Comparison of ENCODE assay signal across 8 cellular contexts in the genomic region with DNA sequence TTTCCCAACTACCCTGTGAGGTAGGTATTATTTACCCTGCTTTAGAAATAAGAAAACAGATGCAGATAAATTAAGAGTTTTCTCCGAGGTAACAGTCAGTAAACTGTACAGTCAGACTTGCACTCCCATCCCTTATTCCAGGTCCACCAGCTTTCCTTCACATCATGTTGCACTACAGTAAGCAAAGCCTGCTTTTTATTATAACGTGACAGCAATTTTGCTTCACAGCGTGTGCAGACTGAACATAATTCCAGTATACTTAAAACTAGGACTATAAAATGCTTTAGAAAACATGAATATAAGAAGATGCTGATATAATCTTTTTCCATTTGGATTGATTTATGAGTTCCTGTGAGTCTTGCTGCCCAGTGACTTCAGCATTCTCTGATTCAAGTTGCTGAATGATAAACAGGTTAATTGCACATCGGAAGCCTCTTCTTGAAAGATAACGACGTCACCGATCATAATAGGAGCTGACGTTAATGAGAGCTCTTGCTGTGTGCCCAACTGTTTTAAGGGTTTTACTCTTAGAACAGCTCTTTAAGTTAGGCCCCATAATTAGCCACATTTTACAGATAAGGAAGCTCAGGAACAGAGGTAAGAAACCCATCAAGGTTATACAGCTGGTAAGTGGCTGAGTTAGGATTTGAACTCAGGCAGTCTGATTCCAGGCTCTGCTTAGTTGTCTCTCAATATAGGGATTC. TPM values are rescaled to one million over a fixed set of nuclear protein-coding genes. Genes with fewer than 3 reads are reported as not detected.
A peak's percentile ranks its signal among the peaks of the same experiment; 100 is the strongest.
DNase-seq lines count a peak whose midpoint lies in the region; ATAC-seq and TF ChIP-seq lines count a peak whose summit lies in the region.

No MANE protein-coding gene starts in this region.

- peak overlapping the region; percentile 95 for H3K9ac ChIP-seq in iPS-15b (ENCODE audit: low read depth, low read length)

- H3K4me3 ChIP-seq in BJ (ENCODE audit: low read depth, low read length), result peak overlapping the region; percentile 79
- H3K4me3 ChIP-seq in iPS-15b (ENCODE audit: low read depth, low read length), result peak overlapping the region; percentile 83
- H3K4me3 ChIP-seq in stomach, result peak overlapping the region; percentile 70 to 88 (median 77)

- WGBS in stomach, 5 donors, result 13 to 21% (median 15%) methylated on average over 8 of the region's 8 CpGs

- no peaks in the 10 kb centered on the region for H3K27me3 ChIP-seq in BJ (ENCODE audit: control insufficient read depth, insufficient read depth, low read length)
- no peaks in the 10 kb centered on the region for H3K27me3 ChIP-seq in iPS-15b (ENCODE audit: control insufficient read depth, insufficient read depth, low read length)
- H3K27me3 ChIP-seq in stomach, result no peaks in the 10 kb centered on the region

- POLR2A ChIA-PET in BJ (lab: Charles Lee) (interaction anchor here (1.1 kb wide), 1 partner anchor 20 kb away, joined by 3 read pairs; a partner anchor contains a TSS), HEK293T (lab: Yijun Ruan, JAX) (interaction anchor here (0.7 to 3.8 kb wide), 7 partner anchors 9 to 392 kb away, joined by 3 to 21 read pairs (median 4); a partner anchor contains a TSS)
- POLR2A ChIA-PET in activated CD4-positive, alpha-beta memory T cell treated with anti-CD3 and anti-CD28 coated beads, Interleukin-2, amount 10 ng/mL, durations not matched to agents 7 days and 5 days (lab: Charles Lee), result interaction anchor here (0.6 to 5.2 kb wide), 24 partner anchors 8 to 262 kb away, joined by 3 to 33 read pairs (median 6); a partner anchor contains a TSS

- H3K9me3 Mint-ChIP-seq in activated CD4-positive, alpha-beta memory T cell treated with anti-CD3 and anti-CD28 coated beads, Interleukin-2, amount 10 ng/mL, durations not matched to agents 7 days and 5 days, result no peaks in the 10 kb centered on the region

- CTCF ChIA-PET in BJ (lab: Yijun Ruan, JAX), result interaction anchor here (0.7 to 2.7 kb wide), 10 partner anchors 9 to 160 kb away, joined by 3 to 11 read pairs (median 4); a partner anchor contains a TSS
- CTCF ChIA-PET in HEK293T (lab: Yijun Ruan, JAX), result interaction anchor here (1.1 to 1.3 kb wide), 3 partner anchors 15 to 108 kb away, joined by 3 read pairs; no protein-coding TSS in a partner anchor
- CTCF ChIA-PET in activated CD4-positive, alpha-beta memory T cell treated with anti-CD3 and anti-CD28 coated beads, Interleukin-2, amount 10 ng/mL, durations not matched to agents 7 days and 5 days (lab: Charles Lee), result interaction anchor here (0.8 to 3.9 kb wide), 12 partner anchors 10 to 439 kb away, joined by 3 to 18 read pairs (median 4); a partner anchor contains a TSS

- peak overlapping the region; percentile 93 for H3K27ac Mint-ChIP-seq in activated CD4-positive, alpha-beta memory T cell treated with anti-CD3 and anti-CD28 coated beads, Interleukin-2, amount 10 ng/mL, durations not matched to agents 7 days and 5 days

- no peak for TF ChIP-seq EP300 in stomach (IDR thresholded peaks at IDR 0.05)

- intact Hi-C loops in stomach (cut with DNase I; ENCODE audit: low total_unique reads), result no loop called here

- H3K27ac ChIP-seq in stomach, result peak overlapping the region in 4 of 5 donors; percentile 99 to 100 (median 100)

- ATAC-seq in HG02970 (IDR thresholded peaks at IDR 0.05; ENCODE audit: low FRiP score, unreplicated experiment) (no peak), HG02938 (IDR thresholded peaks at IDR 0.05; ENCODE audit: unreplicated experiment) (no peak)

- H3K4me1 Mint-ChIP-seq in activated CD4-positive, alpha-beta memory T cell treated with anti-CD3 and anti-CD28 coated beads, Interleukin-2, amount 10 ng/mL, durations not matched to agents 7 days and 5 days, result peaks cover 49% of the 10 kb centered on the region

- H3K4me3 Mint-ChIP-seq in activated CD4-positive, alpha-beta memory T cell treated with anti-CD3 and anti-CD28 coated beads, Interleukin-2, amount 10 ng/mL, durations not matched to agents 7 days and 5 days, result peak overlapping the region; percentile 79

- DNase-seq in BJ (ENCODE audit: low read depth), result no peak
- DNase-seq in HEK293T (ENCODE audit: extremely low spot score), result peak; percentile 53
- no peak for DNase-seq in activated CD4-positive, alpha-beta memory T cell treated with anti-CD3 and anti-CD28 coated beads, Interleukin-2, amount 10 ng/mL, durations not matched to agents 7 days and 5 days
- no peak for DNase-seq in stomach
- no peak for DNase-seq in GM13977 (ENCODE audit: low spot score)

- H3K4me1 ChIP-seq in iPS-15b (ENCODE audit: control insufficient read depth, insufficient read depth, low read length), result peaks cover 6% of the 10 kb centered on the region
- H3K4me1 ChIP-seq in stomach, result peaks cover 12 to 53% (median 35%) of the 10 kb centered on the region in 4 donors

- H3K36me3 ChIP-seq in BJ (ENCODE audit: control insufficient read depth, insufficient read depth, low read length) (no peaks in the 10 kb centered on the region), iPS-15b (ENCODE audit: control insufficient read depth, insufficient read depth, low read length) (peaks cover 7% of the 10 kb centered on the region), stomach (peaks cover 0 to 31% (median 25%) of the 10 kb centered on the region in 4 donors)

- TF ChIP-seq POLR2A in stomach (IDR thresholded peaks at IDR 0.05), result no peak

- H3K9me3 ChIP-seq in iPS-15b (ENCODE audit: control insufficient read depth, insufficient read depth, low read length) (no peaks in the 10 kb centered on the region), stomach (no peaks in the 10 kb centered on the region)

- in situ Hi-C loops in GM13977 (cut with MboI; ENCODE audit: low pct_unique_long_range_greater_than_20kb, low sequenced_read_pairs, unreplicated experiment), result no loop called here

- H3K36me3 Mint-ChIP-seq in activated CD4-positive, alpha-beta memory T cell treated with anti-CD3 and anti-CD28 coated beads, Interleukin-2, amount 10 ng/mL, durations not matched to agents 7 days and 5 days (ENCODE audit: low read depth), result peaks cover 10% of the 10 kb centered on the region

- H3K27me3 Mint-ChIP-seq in activated CD4-positive, alpha-beta memory T cell treated with anti-CD3 and anti-CD28 coated beads, Interleukin-2, amount 10 ng/mL, durations not matched to agents 7 days and 5 days, result no peaks in the 10 kb centered on the region

- TF ChIP-seq CTCF in BJ (IDR thresholded peaks at IDR 0.05; ENCODE audit: insufficient read depth, low read depth, low read length) (no peak), stomach (IDR thresholded peaks at IDR 0.05) (no peak), GM13977 (IDR thresholded peaks at IDR 0.05; ENCODE audit: extremely low read depth, insufficient read depth, missing control alignments) (no peak)

TF ChIP-seq in HEK293T, 16 proteins besides CTCF, POLR2A, EP300 and RAD21:
- TF ChIP-seq LEF1 (IDR thresholded peaks at IDR 0.05; ENCODE audit: borderline replicate concordance), result peak; percentile 16; the same call in 1 of the 2 replicates
- TF ChIP-seq ZNF384 (IDR thresholded peaks at IDR 0.05), result no peak
- 0 out of 2 replicates have a peak, but pooled peaks have one; percentile 31 for TF ChIP-seq BHLHE40 (IDR thresholded peaks at IDR 0.05; ENCODE audit: borderline replicate concordance)
- TF ChIP-seq FOXA1 (IDR thresholded peaks at IDR 0.05), result no peak
- TF ChIP-seq FOXK2 (IDR thresholded peaks at IDR 0.05), result 0 out of 2 replicates have a peak, but pooled peaks have one; percentile 40
- peak; percentile 98 for TF ChIP-seq CTBP1 (IDR thresholded peaks at IDR 0.05; ENCODE audit: borderline replicate concordance)
- TF ChIP-seq SP1 (IDR thresholded peaks at IDR 0.05), result no peak
- TF ChIP-seq ARNT (IDR thresholded peaks at IDR 0.05), result peak; percentile 90
- TF ChIP-seq, protein P1, sequence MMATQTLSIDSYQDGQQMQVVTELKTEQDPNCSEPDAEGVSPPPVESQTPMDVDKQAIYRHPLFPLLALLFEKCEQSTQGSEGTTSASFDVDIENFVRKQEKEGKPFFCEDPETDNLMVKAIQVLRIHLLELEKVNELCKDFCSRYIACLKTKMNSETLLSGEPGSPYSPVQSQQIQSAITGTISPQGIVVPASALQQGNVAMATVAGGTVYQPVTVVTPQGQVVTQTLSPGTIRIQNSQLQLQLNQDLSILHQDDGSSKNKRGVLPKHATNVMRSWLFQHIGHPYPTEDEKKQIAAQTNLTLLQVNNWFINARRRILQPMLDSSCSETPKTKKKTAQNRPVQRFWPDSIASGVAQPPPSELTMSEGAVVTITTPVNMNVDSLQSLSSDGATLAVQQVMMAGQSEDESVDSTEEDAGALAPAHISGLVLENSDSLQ (IDR thresholded peaks at IDR 0.05), result peak; percentile 95

RNA-seq across cellular contexts. Expression of a gene that starts 1.4 kb away (rescaled TPM):
- 24.0 and 31.1 TPM in 2 replicates for polyA plus RNA-seq in BJ (2011; rRNA removed)
- 43.8 and 65.9 TPM in 2 replicates for polyA minus RNA-seq in BJ (2011; rRNA and poly(A)+ RNA removed)
- total RNA-seq in activated CD4-positive, alpha-beta memory T cell treated with anti-CD3 and anti-CD28 coated beads, Interleukin-2, amount 10 ng/mL, durations not matched to agents 7 days and 5 days, result 10 to 100 TPM; 35.0 to 38.3 TPM
- 100 to 1,000 TPM in 1 of 5 donors, 10 to 100 TPM in 4; 20.3 to 212 (median 39.5) TPM for total RNA-seq in stomach
- polyA plus RNA-seq in stomach, result 1 to 10 TPM; 4.7 to 7.8 (median 5.8) TPM

RNA-seq across cellular contexts. Expression of a gene that starts 20.4 kb away (rescaled TPM):
- polyA plus RNA-seq in BJ (2011; rRNA removed), result 3.8 and 5.1 TPM in 2 replicates
- polyA minus RNA-seq in BJ (2011; rRNA and poly(A)+ RNA removed), result 2.8 TPM in 2 replicates
- 10 to 100 TPM; 25.2 to 25.4 TPM for total RNA-seq in activated CD4-positive, alpha-beta memory T cell treated with anti-CD3 and anti-CD28 coated beads, Interleukin-2, amount 10 ng/mL, durations not matched to agents 7 days and 5 days
- total RNA-seq in stomach, result 10 to 100 TPM in 2 of 5 donors, 1 to 10 TPM in 3; 7.7 to 20.2 (median 8.5) TPM
- 10 to 100 TPM in 1 of 3 donors, 1 to 10 TPM in 2; 9.0 to 10.7 (median 9.8) TPM for polyA plus RNA-seq in stomach

RNA-seq across cellular contexts. Expression of a gene that starts 20.4 kb away (rescaled TPM):
- polyA plus RNA-seq in BJ (2011; rRNA removed) (1.4 and 2.8 TPM in 2 replicates), stomach (1 to 10 TPM in 2 of 3 donors, under 1 TPM in 1; 0.56 to 1.5 (median 1.4) TPM)
- 0.98 and 1.0 TPM in 2 replicates for polyA minus RNA-seq in BJ (2011; rRNA and poly(A)+ RNA removed)
- 1 to 10 TPM; 1.5 to 1.9 TPM for total RNA-seq in activated CD4-positive, alpha-beta memory T cell treated with anti-CD3 and anti-CD28 coated beads, Interleukin-2, amount 10 ng/mL, durations not matched to agents 7 days and 5 days
- total RNA-seq in stomach, result 1 to 10 TPM in 2 of 5 donors, under 1 TPM in 1, not detected in 2; 0.45 to 8.6 (median 4.5) TPM
